8 cellular contexts compared by ENCODE assay signal in the genomic region with DNA sequence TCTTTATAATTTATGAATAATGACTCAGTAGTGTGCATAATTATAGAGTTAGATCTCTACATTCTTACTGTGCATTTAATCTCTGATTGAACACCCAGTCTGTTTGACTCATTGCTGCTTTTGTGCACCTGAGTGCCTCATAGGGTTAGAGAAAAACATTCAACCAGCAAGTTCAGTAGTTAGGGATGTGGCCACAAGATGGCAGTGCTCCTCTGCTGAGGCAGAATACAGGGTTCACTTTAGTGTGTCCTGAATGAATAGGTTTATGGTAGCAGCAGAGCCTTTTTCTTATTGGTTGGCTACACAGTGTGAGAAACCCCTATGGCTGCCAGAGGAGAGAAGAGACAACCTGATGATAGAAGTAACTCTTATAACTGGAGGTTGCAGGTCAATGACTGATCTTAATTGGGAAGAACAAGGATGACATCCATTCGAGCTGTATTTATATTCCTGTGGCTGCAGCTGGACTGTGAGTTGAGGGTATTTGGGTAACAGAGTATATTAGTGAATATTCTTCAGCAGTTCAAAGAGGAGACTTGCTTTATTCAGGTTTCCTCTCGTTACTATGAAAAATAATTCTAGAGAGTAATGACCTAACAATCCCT.
DNase-seq lines count a peak whose midpoint lies in the region; ATAC-seq and TF ChIP-seq lines count a peak whose summit lies in the region.

No MANE protein-coding gene starts in this region.

- no peaks in the 10 kb centered on the region for H3K36me3 ChIP-seq in gastroesophageal sphincter

- H3K27ac ChIP-seq in gastroesophageal sphincter = no peak overlapping the region

- peak; percentile 79 for DNase-seq in activated gamma-delta T cell treated with Interleukin-2 at 50 U/mL for 16 hours
- DNase-seq in activated gamma-delta T cell (lab: John Stamatoyannopoulos, UW) = no peak
- peak; percentile 20 for DNase-seq in RPMI8226
- DNase-seq in activated T-helper 1 cell treated with Interleukin-2 at 50 U/mL for 16 hours (ENCODE audit: low read depth) = peak; percentile 58
- peak; percentile 21 for DNase-seq in putamen (ENCODE audit: low spot score)
- no peak for DNase-seq in posterior vena cava (ENCODE audit: low spot score)

- no peaks in the 10 kb centered on the region for H3K9me3 ChIP-seq in gastroesophageal sphincter

- 53 to 56% methylated on average over 2 of the region's 2 CpGs for WGBS in gastroesophageal sphincter (ENCODE audit: low coverage in 1 of 2), 2 donors

- peak in 3 of 4 experiments; percentile 13 to 56 (median 17) for TF ChIP-seq CTCF in gastroesophageal sphincter (IDR thresholded peaks at IDR 0.05)

- H3K4me3 ChIP-seq in gastroesophageal sphincter = no peak overlapping the region

- H3K27me3 ChIP-seq in gastroesophageal sphincter = no peaks in the 10 kb centered on the region

- no peak for TF ChIP-seq EP300 in gastroesophageal sphincter (IDR thresholded peaks at IDR 0.05)

- H3K4me1 ChIP-seq in gastroesophageal sphincter = no peaks in the 10 kb centered on the region

- ATAC-seq in HG03159 (IDR thresholded peaks at IDR 0.05; ENCODE audit: unreplicated experiment) (peak; percentile 73), gastroesophageal sphincter (no peak)

- intact Hi-C loops in posterior vena cava (cut with DNase I) = no loop called here

- no peak for TF ChIP-seq POLR2A in gastroesophageal sphincter (IDR thresholded peaks at IDR 0.05)

Comparison
In these comparisons a context has a peak if more than half of its experiments do, and no peak if none do; other contexts are left out.
1. DNase-seq: peak in activated gamma-delta T cell treated with Interleukin-2 at 50 U/mL for 16 hours (single experiment), RPMI8226 (single experiment), activated T-helper 1 cell treated with Interleukin-2 at 50 U/mL for 16 hours (single experiment) and putamen (single experiment); none in activated gamma-delta T cell (single experiment) and posterior vena cava (single experiment).